In the genomic region with DNA sequence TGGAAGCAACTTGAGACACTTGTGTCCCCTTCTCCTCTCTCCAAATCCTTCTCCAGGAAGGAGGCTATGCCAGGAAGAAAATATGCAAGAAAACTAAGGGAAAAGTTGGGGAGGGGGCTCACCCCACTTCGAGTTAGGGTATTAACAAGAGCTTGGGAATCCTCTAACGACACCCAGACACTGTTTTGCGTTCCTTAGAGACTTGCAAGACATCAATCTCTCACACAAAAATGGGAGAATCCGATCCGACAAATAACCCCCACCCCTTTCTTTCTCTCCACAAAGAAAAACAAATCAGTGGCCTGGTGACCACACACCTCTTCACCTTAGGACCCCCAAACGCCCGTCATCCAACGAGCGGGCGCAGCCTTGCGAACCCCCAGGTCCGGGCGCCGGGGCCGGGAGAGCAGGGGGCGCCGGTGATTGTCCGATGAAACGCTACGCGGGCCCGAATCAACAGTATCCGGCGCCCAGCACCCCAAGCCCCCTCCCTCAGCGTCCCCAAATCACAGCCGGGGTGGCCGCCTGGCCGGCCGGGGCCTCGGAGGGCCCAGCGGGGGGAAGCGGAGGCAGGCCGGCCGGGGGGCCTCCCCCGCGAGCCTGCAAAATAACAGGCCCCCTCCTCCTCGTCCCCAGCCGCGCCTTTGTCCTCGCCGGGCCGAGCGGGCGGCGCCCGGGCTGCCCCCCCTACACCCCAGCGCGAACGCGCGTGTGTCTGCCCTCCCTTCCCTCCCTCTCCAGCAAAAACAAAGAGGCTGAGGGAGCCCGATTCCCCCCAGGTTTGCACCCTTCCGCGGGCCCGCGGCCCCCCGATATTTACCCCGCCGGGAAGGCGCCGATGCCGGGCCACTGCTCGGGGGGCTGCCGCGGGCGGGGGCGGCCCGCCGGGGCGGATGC, we compare ENCODE assay signal across 8 cellular contexts. TPM values are rescaled to one million over a fixed set of nuclear protein-coding genes. Genes with fewer than 3 reads are reported as not detected.
DNase-seq lines count a peak whose midpoint lies in the region; ATAC-seq, FAIRE-seq and TF ChIP-seq lines count a peak whose summit lies in the region.

No MANE protein-coding gene starts in this region.

- H4K20me1 ChIP-seq in astrocyte (ENCODE audit: insufficient read depth, low read length): peaks cover 49% of the 10 kb centered on the region

- H2AFZ ChIP-seq in astrocyte (ENCODE audit: low read depth, low read length) (no peak overlapping the region), parathyroid adenoma (peak overlapping the region; percentile 69)

- no peak for FAIRE-seq in astrocyte (lab: Jason Lieb, UNC)

- H3K9ac ChIP-seq in astrocyte (ENCODE audit: low read length) (peak overlapping the region; percentile 100), parathyroid adenoma (peak overlapping the region; percentile 73)

- no peaks in the 10 kb centered on the region for H3K27me3 ChIP-seq in GM06990 (replicated peaks; ENCODE audit: control insufficient read depth, insufficient read depth, low read length)
- no peaks in the 10 kb centered on the region for H3K27me3 ChIP-seq in astrocyte (ENCODE audit: insufficient read depth, low read length)
- no peaks in the 10 kb centered on the region for H3K27me3 ChIP-seq in left ventricle myocardium inferior (ENCODE audit: low read depth)
- no peaks in the 10 kb centered on the region for H3K27me3 ChIP-seq in parathyroid adenoma (ENCODE audit: control insufficient read depth, insufficient read depth, low read length)

- no peaks in the 10 kb centered on the region for H3K9me3 Mint-ChIP-seq in astrocyte (ENCODE audit: unreplicated experiment)

- TF ChIP-seq CTCF in GM06990 (IDR thresholded peaks at IDR 0.05; ENCODE audit: insufficient read depth, low read length, poor library complexity, severe bottlenecking) (no peak), astrocyte (IDR thresholded peaks at IDR 0.05; ENCODE audit: insufficient read depth, low read depth, low read length) (no peak), left ventricle myocardium inferior (IDR thresholded peaks at IDR 0.05; ENCODE audit: borderline replicate concordance) (no peak), parathyroid adenoma (IDR thresholded peaks at IDR 0.05) (no peak)

- H3K9me3 ChIP-seq in T-helper 17 cell (ENCODE audit: control insufficient read depth, low read length, poor library complexity, severe bottlenecking): no peaks in the 10 kb centered on the region
- H3K9me3 ChIP-seq in astrocyte (ENCODE audit: insufficient read depth, low read depth, low read length): no peaks in the 10 kb centered on the region
- H3K9me3 ChIP-seq in left ventricle myocardium inferior (replicated peaks): no peaks in the 10 kb centered on the region
- H3K9me3 ChIP-seq in parathyroid adenoma (ENCODE audit: control insufficient read depth, low read length): no peaks in the 10 kb centered on the region

- H3K4me3 Mint-ChIP-seq in T-helper 17 cell: peak overlapping the region; percentile 90
- peak overlapping the region; percentile 97 for H3K4me3 Mint-ChIP-seq in astrocyte (ENCODE audit: unreplicated experiment)

- H3K79me2 ChIP-seq in astrocyte (ENCODE audit: insufficient read depth, low read length): peaks cover 54% of the 10 kb centered on the region
- H3K79me2 ChIP-seq in parathyroid adenoma: peaks cover 3% of the 10 kb centered on the region

- H3K36me3 ChIP-seq in GM06990 (ENCODE audit: control insufficient read depth, insufficient read depth, low read length): peaks cover 10% of the 10 kb centered on the region
- peaks cover 7% of the 10 kb centered on the region for H3K36me3 ChIP-seq in astrocyte (ENCODE audit: insufficient read depth, low read length)
- peaks cover 9% of the 10 kb centered on the region for H3K36me3 ChIP-seq in left ventricle myocardium inferior
- H3K36me3 ChIP-seq in parathyroid adenoma (ENCODE audit: control insufficient read depth, insufficient read depth, low read length): no peaks in the 10 kb centered on the region

- H3K27me3 Mint-ChIP-seq in T-helper 17 cell: no peaks in the 10 kb centered on the region
- no peaks in the 10 kb centered on the region for H3K27me3 Mint-ChIP-seq in astrocyte (ENCODE audit: low read depth, unreplicated experiment)

- ATAC-seq in HG03342 (IDR thresholded peaks at IDR 0.05; ENCODE audit: unreplicated experiment): peak; percentile 24
- ATAC-seq in T-helper 17 cell: peak; percentile 63
- no peak for ATAC-seq in GM21526 (IDR thresholded peaks at IDR 0.05; ENCODE audit: low FRiP score, unreplicated experiment)
- ATAC-seq in GM18517 (IDR thresholded peaks at IDR 0.05; ENCODE audit: unreplicated experiment): no peak

- H3K4me1 ChIP-seq in astrocyte (ENCODE audit: insufficient read depth, low read length) (peaks cover 50% of the 10 kb centered on the region), left ventricle myocardium inferior (peaks cover 72% of the 10 kb centered on the region), parathyroid adenoma (no peaks in the 10 kb centered on the region)

- intact Hi-C loops in left ventricle myocardium inferior (cut with micrococcal nuclease): no loop called here

- peak overlapping the region; percentile 68 for H3K4me3 ChIP-seq in GM06990 (replicated peaks; ENCODE audit: low read depth, low read length)
- H3K4me3 ChIP-seq in astrocyte (ENCODE audit: insufficient read depth, low read depth, low read length): peak overlapping the region; percentile 89
- H3K4me3 ChIP-seq in left ventricle myocardium inferior: peak overlapping the region; percentile 83
- H3K4me3 ChIP-seq in parathyroid adenoma (ENCODE audit: low read depth, low read length): peak overlapping the region; percentile 90

- H3K27ac Mint-ChIP-seq in T-helper 17 cell: peak overlapping the region; percentile 95
- H3K27ac Mint-ChIP-seq in astrocyte (ENCODE audit: unreplicated experiment): peak overlapping the region; percentile 97

- peak; percentile 73 for DNase-seq in GM06990 (ENCODE audit: extremely low read depth, insufficient read length)
- DNase-seq in T-helper 17 cell: peak; percentile 37 to 54 (median 46)
- DNase-seq in astrocyte (ENCODE audit: low read depth): peak; percentile 41
- peak; percentile 72 for DNase-seq in left ventricle myocardium inferior

- peaks cover 36% of the 10 kb centered on the region for H3K4me1 Mint-ChIP-seq in T-helper 17 cell
- peaks cover 40% of the 10 kb centered on the region for H3K4me1 Mint-ChIP-seq in astrocyte (ENCODE audit: low read depth, unreplicated experiment)

- H3K27ac ChIP-seq in astrocyte (ENCODE audit: low read depth, low read length): peak overlapping the region; percentile 91
- peak overlapping the region; percentile 98 for H3K27ac ChIP-seq in left ventricle myocardium inferior (replicated peaks)
- H3K27ac ChIP-seq in parathyroid adenoma: peak overlapping the region; percentile 84

- H3K4me2 ChIP-seq in astrocyte (ENCODE audit: low read length) (peak overlapping the region; percentile 96), parathyroid adenoma (ENCODE audit: low read length) (peak overlapping the region; percentile 82)

- H3K36me3 Mint-ChIP-seq in T-helper 17 cell (ENCODE audit: low read depth) (no peaks in the 10 kb centered on the region), astrocyte (ENCODE audit: low read depth, unreplicated experiment) (peaks cover 6% of the 10 kb centered on the region)

RNA-seq across cellular contexts. Expression of gene CSNK1E, which starts 0.6 kb away (rescaled TPM):
- total RNA-seq in T-helper 17 cell (100 to 1,000 TPM; 157 to 174 TPM), astrocyte (157 and 171 TPM in 2 replicates), left ventricle myocardium inferior (76.1 TPM)

RNA-seq across cellular contexts. Expression of gene TMEM184B, which starts 43.8 kb away (rescaled TPM):
- total RNA-seq in T-helper 17 cell (10 to 100 TPM; 53.3 TPM), astrocyte (109 and 114 TPM in 2 replicates), left ventricle myocardium inferior (50.6 TPM)

Comparison
In these comparisons a context has a peak if more than half of its experiments do, and no peak if none do; other contexts are left out.
1. ATAC-seq: peak in HG03342 (single experiment) and T-helper 17 cell (single experiment); none in GM21526 (single experiment) and GM18517 (single experiment).
2. Peak in every context shown above with its lines, with median percentiles within 50 percentile points of each other: DNase-seq, H3K4me3 ChIP-seq and H3K27ac ChIP-seq.